1 cellular context compared by ENCODE assay signal in genomic region chr1:228456252-228457016, GRCh38.
TF ChIP-seq lines count a peak whose summit lies in the region.

No MANE protein-coding gene starts in this region.

TF ChIP-seq in H1, 55 proteins besides CTCF, POLR2A, EP300 and RAD21:
- TF ChIP-seq SUZ12 (IDR thresholded peaks at IDR 0.05; ENCODE audit: low read length) (no peak), CHD1 (IDR thresholded peaks at IDR 0.05; ENCODE audit: low read depth, low read length) (no peak), POU5F1 (IDR thresholded peaks at IDR 0.05; ENCODE audit: low read depth, low read length) (no peak), HDAC2 (IDR thresholded peaks at IDR 0.05; ENCODE audit: borderline replicate concordance in 1 of 2, low read depth in 2 of 2, low read length in 2 of 2) (no peak), FOSL1 (IDR thresholded peaks at IDR 0.05; ENCODE audit: insufficient read depth, low read depth, low read length) (no peak), ZNF274 (IDR thresholded peaks at IDR 0.05; ENCODE audit: borderline replicate concordance, extremely low read depth, low read length) (no peak), SIN3A (conservative IDR thresholded peaks at IDR 0.05 in 1 of 2, IDR thresholded peaks at IDR 0.05 in 1 of 2; ENCODE audit: low read depth in 1 of 2, low read length in 2 of 2) (no peak), EGR1 (IDR thresholded peaks at IDR 0.05; ENCODE audit: borderline replicate concordance, low read depth, low read length) (no peak), CBX8 (IDR thresholded peaks at IDR 0.05; ENCODE audit: borderline replicate concordance, low read depth, low read length) (no peak)
